ENCODE assay signal across 8 cellular contexts in the genomic region with DNA sequence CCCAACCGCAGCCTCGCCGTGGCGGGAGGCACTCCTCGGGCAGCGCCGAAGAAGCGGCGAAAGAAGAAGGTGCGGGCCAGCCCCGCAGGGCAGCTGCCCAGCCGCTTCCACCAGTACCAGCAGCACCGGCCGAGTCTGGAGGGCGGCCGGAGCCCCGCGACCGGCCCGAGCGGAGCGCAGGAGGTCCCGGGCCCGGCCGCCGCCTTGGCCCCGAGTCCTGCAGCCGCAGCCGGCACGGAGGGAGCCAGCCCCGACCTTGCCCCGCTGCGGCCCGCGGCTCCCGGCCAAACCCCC. TPM values are rescaled to one million over a fixed set of nuclear protein-coding genes. Genes with fewer than 3 reads are reported as not detected.
DNase-seq lines count a peak whose midpoint lies in the region; ATAC-seq and TF ChIP-seq lines count a peak whose summit lies in the region.

No MANE protein-coding gene starts in this region.

- DNase-seq in CD8-positive, alpha-beta T cell, result peak in 1 of 7 experiments; percentile 17
- DNase-seq in GM23338 (ENCODE audit: low spot score) (no peak), OCI-M1 (lab: John Stamatoyannopoulos, UW) (peak; percentile 72), neural crest cell (ENCODE audit: low read depth, low spot score) (no peak), CD1c-positive myeloid dendritic cell (ENCODE audit: extremely low spot score) (no peak), SIG-M5 (lab: John Stamatoyannopoulos, UW) (no peak), NCI-H1105 treated with DMSO at 0.1 percent for 48 hours (lab: John Stamatoyannopoulos, UW) (no peak)

- no peaks in the 10 kb centered on the region for H3K9me2 ChIP-seq in GM23338 (ENCODE audit: insufficient read depth)

- H3K36me3 ChIP-seq in CD8-positive, alpha-beta T cell (ENCODE audit: insufficient read depth, low read length), result peaks cover 18% of the 10 kb centered on the region
- H3K36me3 ChIP-seq in GM23338 (ENCODE audit: insufficient read depth) (peaks cover 5% of the 10 kb centered on the region), endocrine pancreas (ENCODE audit: control insufficient read depth, insufficient read depth, low read length) (no peaks in the 10 kb centered on the region)

- peak overlapping the region; percentile 90 for H3K9ac ChIP-seq in endocrine pancreas (ENCODE audit: control insufficient read depth, insufficient read depth, low read length)

- H3K4me1 Mint-ChIP-seq in CD8-positive, alpha-beta T cell (ENCODE audit: low read depth), result peaks cover 38% of the 10 kb centered on the region
- H3K4me1 Mint-ChIP-seq in GM23338 (peaks cover 36% of the 10 kb centered on the region), neural crest cell (peaks cover 32% of the 10 kb centered on the region)

- H2AFZ ChIP-seq in GM23338, result no peak overlapping the region

- CTCF ChIA-PET in CD8-positive, alpha-beta T cell (lab: Charles Lee), result interaction anchor here (1.1 to 1.7 kb wide), 3 partner anchors 98 to 276 kb away, joined by 4 to 7 read pairs (median 5); no protein-coding TSS in a partner anchor

- POLR2A ChIA-PET in CD8-positive, alpha-beta T cell (lab: Charles Lee), result interaction anchor here (0.7 to 6.3 kb wide), 17 partner anchors 11 to 1379 kb away, joined by 3 to 96 read pairs (median 8); a partner anchor contains a TSS

- no peak for TF ChIP-seq CTCF in CD8-positive, alpha-beta T cell (IDR thresholded peaks at IDR 0.05)
- TF ChIP-seq CTCF in GM23338 (conservative IDR thresholded peaks at IDR 0.05; ENCODE audit: low read depth in 2 of 2), result no peak
- TF ChIP-seq CTCF in neural crest cell (conservative IDR thresholded peaks at IDR 0.05), result no peak

- ATAC-seq in CD8-positive, alpha-beta T cell, result no peak
- ATAC-seq in GM23338, result peak; percentile 2

- no peaks in the 10 kb centered on the region for H3K27me3 ChIP-seq in CD8-positive, alpha-beta T cell (ENCODE audit: insufficient read depth, low read length)
- H3K27me3 ChIP-seq in GM23338 (ENCODE audit: insufficient read depth) (peaks cover 21% of the 10 kb centered on the region), endocrine pancreas (ENCODE audit: control insufficient read depth, insufficient read depth, low read length) (no peaks in the 10 kb centered on the region)

- H3K4me1 ChIP-seq in CD8-positive, alpha-beta T cell (ENCODE audit: insufficient read depth, low read length), result peaks cover 39% of the 10 kb centered on the region
- H3K4me1 ChIP-seq in GM23338 (ENCODE audit: insufficient read depth) (peaks cover 40% of the 10 kb centered on the region), endocrine pancreas (ENCODE audit: control insufficient read depth, insufficient read depth, low read length) (peaks cover 16% of the 10 kb centered on the region)

- no peaks in the 10 kb centered on the region for H3K27me3 Mint-ChIP-seq in CD8-positive, alpha-beta T cell (ENCODE audit: low read depth)
- H3K27me3 Mint-ChIP-seq in GM23338 (ENCODE audit: insufficient read depth, low read depth, poor library complexity) (peaks cover 20% of the 10 kb centered on the region), neural crest cell (ENCODE audit: low read depth) (peaks cover 3% of the 10 kb centered on the region)

- H3K9me3 ChIP-seq in CD8-positive, alpha-beta T cell (ENCODE audit: low read length), result no peaks in the 10 kb centered on the region
- no peaks in the 10 kb centered on the region for H3K9me3 ChIP-seq in endocrine pancreas (ENCODE audit: control insufficient read depth, low read length)

- H4K20me1 ChIP-seq in GM23338 (replicated peaks; ENCODE audit: insufficient read depth), result peaks cover 22% of the 10 kb centered on the region

- peak overlapping the region; percentile 87 for H3K4me2 ChIP-seq in GM23338

- H3F3A ChIP-seq in GM23338 (replicated peaks; ENCODE audit: low read depth), result no peaks in the 10 kb centered on the region

- intact Hi-C loops in CD8-positive, alpha-beta T cell (cut with DNase I, micrococcal nuclease), result loop anchor here (2.0 to 10.0 kb wide), 10 partner anchors 98 to 1926 kb away; a partner anchor contains a TSS

- H3K27ac Mint-ChIP-seq in CD8-positive, alpha-beta T cell, result peak overlapping the region; percentile 98
- H3K27ac Mint-ChIP-seq in GM23338 (peak overlapping the region; percentile 98), neural crest cell (ENCODE audit: unreplicated experiment) (peak overlapping the region; percentile 99)

- H3K4me3 ChIP-seq in CD8-positive, alpha-beta T cell (ENCODE audit: low read depth, low read length), result peak overlapping the region; percentile 99
- H3K4me3 ChIP-seq in GM23338 (peak overlapping the region; percentile 67), endocrine pancreas (ENCODE audit: control insufficient read depth, insufficient read depth, low read length) (no peak overlapping the region)

- no peaks in the 10 kb centered on the region for H3K9me3 Mint-ChIP-seq in CD8-positive, alpha-beta T cell
- no peaks in the 10 kb centered on the region; the same call in 2 of the 3 replicates for H3K9me3 Mint-ChIP-seq in GM23338
- H3K9me3 Mint-ChIP-seq in neural crest cell, result no peaks in the 10 kb centered on the region

- peaks cover 52% of the 10 kb centered on the region for H3K36me3 Mint-ChIP-seq in CD8-positive, alpha-beta T cell
- peaks cover 11% of the 10 kb centered on the region for H3K36me3 Mint-ChIP-seq in GM23338 (ENCODE audit: low read depth)
- peaks cover 10% of the 10 kb centered on the region for H3K36me3 Mint-ChIP-seq in neural crest cell (ENCODE audit: low read depth)

- peaks cover 26% of the 10 kb centered on the region for H3K79me2 ChIP-seq in GM23338 (replicated peaks; ENCODE audit: insufficient read depth)

- peak overlapping the region; percentile 100 for H3K27ac ChIP-seq in CD8-positive, alpha-beta T cell (ENCODE audit: low read depth, low read length)
- H3K27ac ChIP-seq in GM23338 (ENCODE audit: low read depth), result peak overlapping the region; percentile 96

- peak overlapping the region; percentile 94 for H3K4me3 Mint-ChIP-seq in CD8-positive, alpha-beta T cell
- H3K4me3 Mint-ChIP-seq in GM23338 (peak overlapping the region; percentile 93), neural crest cell (peak overlapping the region; percentile 99)

RNA-seq across cellular contexts. Expression of a gene that starts 0.5 kb away (rescaled TPM):
- total RNA-seq in CD8-positive, alpha-beta T cell, result 1,000 to 10,000 TPM; 1,160 to 1,236 TPM
- 38.6 and 40.7 TPM in 2 replicates for total RNA-seq in GM23338 (2014; rRNA removed; shearing (Covaris generic))
- 33.7 and 35.0 TPM in 2 replicates for polyA plus RNA-seq in GM23338 (2016; fragmentation: Nextera tagmentation; extraction: Ambion mirVana)
- total RNA-seq in neural crest cell, result 42.0 and 51.4 TPM in 2 replicates

RNA-seq across cellular contexts. Expression of a gene that starts 36.8 kb away (rescaled TPM):
- total RNA-seq in CD8-positive, alpha-beta T cell, result not detected
- 2.6 and 3.6 TPM in 2 replicates for total RNA-seq in GM23338 (2014; rRNA removed; shearing (Covaris generic))
- polyA plus RNA-seq in GM23338 (2016; fragmentation: Nextera tagmentation; extraction: Ambion mirVana), result 2.3 and 3.6 TPM in 2 replicates
- total RNA-seq in neural crest cell, result 21.9 and 23.5 TPM in 2 replicates

Comparison
In these comparisons a context has a peak if more than half of its experiments do, and no peak if none do; other contexts are left out.
1. RNA of a gene that starts 0.5 kb away (total RNA-seq): 1,160 to 1,236 TPM in CD8-positive, alpha-beta T cell; 42.0 to 51.4 TPM in neural crest cell and 38.6 to 40.7 TPM in GM23338; every median in the first group is over 10 times any median in the second.
2. Peak in every context shown above with its lines, with median percentiles within 50 percentile points of each other: H3K27ac Mint-ChIP-seq and H3K4me3 Mint-ChIP-seq.